12 cellular contexts compared by ENCODE assay signal in genomic region chr9:111148390-111148993, GRCh38.
DNase-seq lines count a peak whose midpoint lies in the region; FAIRE-seq and TF ChIP-seq lines count a peak whose summit lies in the region.
"Had no signal": no experiment of that assay in that cellular context is flagged by ENCODE, and none has a peak within 500 bp of the region (broad histone marks: within the 10 kb centered on the region; RNA-seq: fewer than 3 reads in every experiment).

No MANE protein-coding gene starts in this region.

- H3K9me3 ChIP-seq in SK-N-SH (no peaks in the 10 kb centered on the region; the same call in 1 of the 2 replicates), endodermal cell (ENCODE audit: control insufficient read depth, low read length) (no peaks in the 10 kb centered on the region)

- CTCF ChIA-PET in SK-N-SH (lab: Yijun Ruan, JAX), result interaction anchor here (1.0 to 1.5 kb wide), 4 partner anchors 79 to 139 kb away, joined by 3 to 4 read pairs (median 3); partner anchors contain the start of gene LPAR1

- POLR2A ChIA-PET in SK-N-SH (lab: Yijun Ruan, JAX), result no interaction called here

- no peaks in the 10 kb centered on the region for H3K79me2 ChIP-seq in SK-N-SH (ENCODE audit: insufficient read depth)
- H3K79me2 ChIP-seq: hepatocyte had no signal

- WGBS in SK-N-SH (ENCODE audit: low lambda C conversion rate), result 51% methylated on average over 5 of the region's 5 CpGs
- 83 to 94% methylated on average over 5 of the region's 5 CpGs for WGBS in endodermal cell (ENCODE audit: insufficient coverage in 1 of 2, insufficient read length in 1 of 2), 2 experiments

- H3K4me3 Mint-ChIP-seq in HFFc6 (peak overlapping the region; percentile 81), nephron (no peak overlapping the region), endodermal cell (no peak overlapping the region)
- no peak overlapping the region for H3K4me3 Mint-ChIP-seq in activated T-helper 2 cell treated with anti-CD3 and anti-CD28 coated beads, Interferon-gamma antibody, Interleukin-2, Interleukin-4, amounts not matched to agents 10 μg/mL and 5 μg/mL and 100 μg/mL, durations not matched to agents 14 hours and 24 hours and 36 hours (ENCODE audit: low read depth)

- TF ChIP-seq CTCF in HFFc6 (IDR thresholded peaks at IDR 0.05), result no peak
- no peak for TF ChIP-seq CTCF in SK-N-SH (IDR thresholded peaks at IDR 0.05)
- TF ChIP-seq CTCF in nephron (IDR thresholded peaks at IDR 0.05; ENCODE audit: unreplicated experiment in 3 of 3), result no peak
- TF ChIP-seq CTCF in endodermal cell (conservative IDR thresholded peaks at IDR 0.05), result no peak

- no peak overlapping the region for H2AFZ ChIP-seq in SK-N-SH (ENCODE audit: low read depth)
- H2AFZ ChIP-seq: hepatocyte had no signal

- H3K4me3 ChIP-seq in SK-N-SH (ENCODE audit: low read depth in 2 of 2, low read length in 1 of 2) (no peak overlapping the region), endodermal cell (ENCODE audit: low read length) (no peak overlapping the region)
- H3K4me3 ChIP-seq: hepatocyte, skin epidermis had no signal

- no peaks in the 10 kb centered on the region for H3K36me3 ChIP-seq in SK-N-SH (replicated peaks in 1 of 2; ENCODE audit: control insufficient read depth in 1 of 2, insufficient read depth in 2 of 2, low read length in 1 of 2)
- no peaks in the 10 kb centered on the region for H3K36me3 ChIP-seq in endodermal cell (ENCODE audit: control insufficient read depth, insufficient read depth, low read length)

- intact Hi-C loops in activated T-helper 2 cell treated with anti-CD3 and anti-CD28 coated beads, Interferon-gamma antibody, Interleukin-2, Interleukin-4, amounts not matched to agents 10 μg/mL and 5 μg/mL and 100 μg/mL, durations not matched to agents 14 hours and 24 hours and 36 hours (cut with micrococcal nuclease), result no loop called here

- no peaks in the 10 kb centered on the region for H3K27me3 ChIP-seq in SK-N-SH (ENCODE audit: insufficient read depth)
- no peaks in the 10 kb centered on the region for H3K27me3 ChIP-seq in endodermal cell (ENCODE audit: control insufficient read depth, insufficient read depth, low read length, poor library complexity, severe bottlenecking)
- H3K27me3 ChIP-seq: hepatocyte had no signal

- no peaks in the 10 kb centered on the region for H3K9me2 ChIP-seq in SK-N-SH

- H3K4me1 ChIP-seq in SK-N-SH (ENCODE audit: control insufficient read depth in 1 of 2, insufficient read depth in 2 of 2, low read depth in 1 of 2, low read length in 1 of 2) (peaks cover 0 to 7% of the 10 kb centered on the region in 2 experiments; a peak in 2 of 4 replicates), endodermal cell (ENCODE audit: control insufficient read depth, insufficient read depth, low read length) (no peaks in the 10 kb centered on the region)

- DNase-seq in GM18507 (ENCODE audit: extremely low spot score, insufficient read length, low read depth) (no peak), HFFc6 (peak; percentile 35), SK-N-SH (peak; percentile 17), germinal center (ENCODE audit: low spot score) (no peak), HT-29 (ENCODE audit: low spot score) (no peak), endodermal cell (no peak)
- DNase-seq in activated T-helper 2 cell treated with anti-CD3 and anti-CD28 coated beads, Interferon-gamma antibody, Interleukin-2, Interleukin-4, amounts not matched to agents 10 μg/mL and 5 μg/mL and 100 μg/mL, durations not matched to agents 14 hours and 24 hours and 36 hours (ENCODE audit: low spot score), result no peak
- DNase-seq: activated CD4-positive, alpha-beta T cell treated with anti-CD3 and anti-CD28 coated beads for 48 hours; NCI-H2107 had no signal

- H4K20me1 ChIP-seq in SK-N-SH (ENCODE audit: insufficient read depth), result no peaks in the 10 kb centered on the region

- no peaks in the 10 kb centered on the region for H3K36me3 Mint-ChIP-seq in HFFc6 (ENCODE audit: low read depth)
- no peaks in the 10 kb centered on the region for H3K36me3 Mint-ChIP-seq in nephron (ENCODE audit: low read depth)
- H3K36me3 Mint-ChIP-seq in endodermal cell (ENCODE audit: low read depth), result no peaks in the 10 kb centered on the region
- H3K36me3 Mint-ChIP-seq in activated T-helper 2 cell treated with anti-CD3 and anti-CD28 coated beads, Interferon-gamma antibody, Interleukin-2, Interleukin-4, amounts not matched to agents 10 μg/mL and 5 μg/mL and 100 μg/mL, durations not matched to agents 14 hours and 24 hours and 36 hours (ENCODE audit: low read depth), result no peaks in the 10 kb centered on the region

- H3K27ac ChIP-seq in SK-N-SH (ENCODE audit: low read depth in 2 of 2, low read length in 1 of 2), result no peak overlapping the region
- no peak overlapping the region for H3K27ac ChIP-seq in endodermal cell (ENCODE audit: low read depth, low read length)
- H3K27ac ChIP-seq: hepatocyte had no signal

- no peaks in the 10 kb centered on the region for H3K27me3 Mint-ChIP-seq in HFFc6 (ENCODE audit: insufficient read depth)
- H3K27me3 Mint-ChIP-seq in nephron (ENCODE audit: low read depth), result no peaks in the 10 kb centered on the region
- peaks cover 2% of the 10 kb centered on the region for H3K27me3 Mint-ChIP-seq in endodermal cell (ENCODE audit: insufficient read depth)
- no peaks in the 10 kb centered on the region for H3K27me3 Mint-ChIP-seq in activated T-helper 2 cell treated with anti-CD3 and anti-CD28 coated beads, Interferon-gamma antibody, Interleukin-2, Interleukin-4, amounts not matched to agents 10 μg/mL and 5 μg/mL and 100 μg/mL, durations not matched to agents 14 hours and 24 hours and 36 hours (ENCODE audit: low read depth)

- H3F3A ChIP-seq in SK-N-SH (replicated peaks; ENCODE audit: insufficient read depth), result no peaks in the 10 kb centered on the region

- H3K27ac Mint-ChIP-seq in HFFc6, result peak overlapping the region; percentile 87
- H3K27ac Mint-ChIP-seq in nephron, result peak overlapping the region; percentile 28 to 80 (median 47)
- H3K27ac Mint-ChIP-seq in endodermal cell, result no peak overlapping the region
- H3K27ac Mint-ChIP-seq in activated T-helper 2 cell treated with anti-CD3 and anti-CD28 coated beads, Interferon-gamma antibody, Interleukin-2, Interleukin-4, amounts not matched to agents 10 μg/mL and 5 μg/mL and 100 μg/mL, durations not matched to agents 14 hours and 24 hours and 36 hours, result no peak overlapping the region

- H3K4me2 ChIP-seq in SK-N-SH, result no peak overlapping the region
- H3K4me2 ChIP-seq: hepatocyte had no signal

- no peak overlapping the region for H3K9ac ChIP-seq in SK-N-SH
- H3K9ac ChIP-seq in endodermal cell (ENCODE audit: extremely low read depth, low read length, poor library complexity, severe bottlenecking), result no peak overlapping the region

- no peaks in the 10 kb centered on the region for H3K9me3 Mint-ChIP-seq in HFFc6
- no peaks in the 10 kb centered on the region for H3K9me3 Mint-ChIP-seq in nephron
- no peaks in the 10 kb centered on the region for H3K9me3 Mint-ChIP-seq in endodermal cell
- no peaks in the 10 kb centered on the region for H3K9me3 Mint-ChIP-seq in activated T-helper 2 cell treated with anti-CD3 and anti-CD28 coated beads, Interferon-gamma antibody, Interleukin-2, Interleukin-4, amounts not matched to agents 10 μg/mL and 5 μg/mL and 100 μg/mL, durations not matched to agents 14 hours and 24 hours and 36 hours

- 0 out of 2 replicates have a peak, but pooled peaks have one; percentile 14 for TF ChIP-seq RAD21 in SK-N-SH (IDR thresholded peaks at IDR 0.05; ENCODE audit: low read length)

- FAIRE-seq in GM18507 (lab: Jason Lieb, UNC), result peak; percentile 67

- peak in 1 of 2 experiments; percentile 57; a peak in 1 of 4 replicates for TF ChIP-seq EP300 in SK-N-SH (IDR thresholded peaks at IDR 0.05; ENCODE audit: borderline replicate concordance in 1 of 2, low read depth in 1 of 2, low read length in 1 of 2)

- peaks cover 35% of the 10 kb centered on the region for H3K4me1 Mint-ChIP-seq in HFFc6 (ENCODE audit: low read depth)
- peaks cover 30% of the 10 kb centered on the region for H3K4me1 Mint-ChIP-seq in nephron
- peaks cover 3% of the 10 kb centered on the region for H3K4me1 Mint-ChIP-seq in endodermal cell
- H3K4me1 Mint-ChIP-seq in activated T-helper 2 cell treated with anti-CD3 and anti-CD28 coated beads, Interferon-gamma antibody, Interleukin-2, Interleukin-4, amounts not matched to agents 10 μg/mL and 5 μg/mL and 100 μg/mL, durations not matched to agents 14 hours and 24 hours and 36 hours (ENCODE audit: low read depth), result no peaks in the 10 kb centered on the region

TF ChIP-seq in SK-N-SH, 30 proteins besides CTCF, POLR2A, EP300 and RAD21 (continues in another document):
- TF ChIP-seq TEAD4 (IDR thresholded peaks at IDR 0.05; ENCODE audit: borderline replicate concordance, insufficient read depth), result no peak
- TF ChIP-seq YY1 (IDR thresholded peaks at IDR 0.05; ENCODE audit: low read depth), result no peak
- TF ChIP-seq NRF1 (IDR thresholded peaks at IDR 0.05; ENCODE audit: low read depth, low read length), result no peak
- no peak for TF ChIP-seq USF1 (IDR thresholded peaks at IDR 0.05; ENCODE audit: borderline replicate concordance, low read depth)
- no peak for TF ChIP-seq GABPA (IDR thresholded peaks at IDR 0.05; ENCODE audit: low read depth)

Comparison
In these comparisons a context has a peak if more than half of its experiments do, and no peak if none do; other contexts are left out.
1. DNase-seq: peak in HFFc6 (single experiment) and SK-N-SH (single experiment); none in GM18507 (single experiment), germinal center (single experiment), HT-29 (single experiment), endodermal cell (single experiment) and activated T-helper 2 cell treated with anti-CD3 and anti-CD28 coated beads, Interferon-gamma antibody, Interleukin-2, Interleukin-4, amounts not matched to agents 10 μg/mL and 5 μg/mL and 100 μg/mL, durations not matched to agents 14 hours and 24 hours and 36 hours (single experiment).
2. H3K27ac Mint-ChIP-seq: peak in HFFc6 (single experiment) and nephron (3 of 3); none in endodermal cell (single experiment) and activated T-helper 2 cell treated with anti-CD3 and anti-CD28 coated beads, Interferon-gamma antibody, Interleukin-2, Interleukin-4, amounts not matched to agents 10 μg/mL and 5 μg/mL and 100 μg/mL, durations not matched to agents 14 hours and 24 hours and 36 hours (single experiment).